In genomic region chr10:132537713-132538020, GRCh38 we compare ENCODE assay signal across 8 cellular contexts. TPM values are rescaled to one million over a fixed set of nuclear protein-coding genes. Genes with fewer than 3 reads are reported as not detected.
DNase-seq lines count a peak whose midpoint lies in the region; ATAC-seq, FAIRE-seq and TF ChIP-seq lines count a peak whose summit lies in the region.

INPP5A (plus strand) TSS chr10:132537787; CDS start chr10:132538097, 310 bp downstream.

- peak within 1 kb of the TSS; percentile 55 for H3K4me3 ChIP-seq in astrocyte of the cerebellum (ENCODE audit: low read depth, low read length)
- H3K4me3 ChIP-seq in kidney epithelial cell (ENCODE audit: low read depth, low read length) = peak within 1 kb of the TSS; percentile 79

- no peaks in the 10 kb centered on the region for H3K36me3 Mint-ChIP-seq in activated CD8-positive, alpha-beta memory T cell treated with anti-CD3 and anti-CD28 coated beads, Interleukin-2, amount 10 ng/mL, durations not matched to agents 7 days and 5 days

- FAIRE-seq in GM12892 (lab: Jason Lieb, UNC) = no peak

- H3K27me3 ChIP-seq in kidney epithelial cell (ENCODE audit: control insufficient read depth, insufficient read depth, low read length) = no peaks in the 10 kb centered on the region

- in situ Hi-C loops in astrocyte of the cerebellum (cut with HindIII; ENCODE audit: low sequenced_read_pairs) = no loop called here

- no peaks in the 10 kb centered on the region for H3K9me3 Mint-ChIP-seq in activated CD8-positive, alpha-beta memory T cell treated with anti-CD3 and anti-CD28 coated beads, Interleukin-2, amount 10 ng/mL, durations not matched to agents 7 days and 5 days (ENCODE audit: low read depth)

- peak within 1 kb of the TSS; percentile 72 for H3K4me3 Mint-ChIP-seq in activated CD8-positive, alpha-beta memory T cell treated with anti-CD3 and anti-CD28 coated beads, Interleukin-2, amount 10 ng/mL, durations not matched to agents 7 days and 5 days

- H3K27ac Mint-ChIP-seq in activated CD8-positive, alpha-beta memory T cell treated with anti-CD3 and anti-CD28 coated beads, Interleukin-2, amount 10 ng/mL, durations not matched to agents 7 days and 5 days = peak within 1 kb of the TSS; percentile 63

- CTCF ChIA-PET in activated CD8-positive, alpha-beta memory T cell treated with anti-CD3 and anti-CD28 coated beads, Interleukin-2, amount 10 ng/mL, durations not matched to agents 7 days and 5 days (lab: Charles Lee) = no interaction called here

- no peak for TF ChIP-seq CTCF in astrocyte of the cerebellum (IDR thresholded peaks at IDR 0.05; ENCODE audit: low read depth, low read length, missing control alignments)
- TF ChIP-seq CTCF in kidney epithelial cell (IDR thresholded peaks at IDR 0.05; ENCODE audit: insufficient read depth, low read length, poor library complexity, severe bottlenecking) = no peak
- no peak for TF ChIP-seq CTCF in subcutaneous adipose tissue (IDR thresholded peaks at IDR 0.05; ENCODE audit: low read depth)

- no peaks in the 10 kb centered on the region for H3K36me3 ChIP-seq in kidney epithelial cell (ENCODE audit: control insufficient read depth, insufficient read depth, low read length)

- TF ChIP-seq POLR2A in GM12892 (IDR thresholded peaks at IDR 0.05; ENCODE audit: low read depth, low read length) = no peak

- no peak for DNase-seq in activated CD8-positive, alpha-beta memory T cell treated with anti-CD3 and anti-CD28 coated beads, Interleukin-2, amount 10 ng/mL, durations not matched to agents 7 days and 5 days
- no peak for DNase-seq in activated CD8-positive, alpha-beta memory T cell treated with anti-CD3 and anti-CD28 coated beads, Interleukin-2, amount 50 U/mL, for 4 hours
- DNase-seq in astrocyte of the cerebellum (ENCODE audit: low read depth) = no peak
- no peak for DNase-seq in kidney epithelial cell (ENCODE audit: low read depth)
- DNase-seq in GM12892 (ENCODE audit: insufficient read length) = no peak
- DNase-seq in activated gamma-delta T cell treated with Interleukin-2 at 50 U/mL for 16 hours = no peak
- no peak for DNase-seq in NCI-H69 (lab: John Stamatoyannopoulos, UW)

- no peaks in the 10 kb centered on the region for H3K27me3 Mint-ChIP-seq in activated CD8-positive, alpha-beta memory T cell treated with anti-CD3 and anti-CD28 coated beads, Interleukin-2, amount 10 ng/mL, durations not matched to agents 7 days and 5 days

- peaks cover 35% of the 10 kb centered on the region for H3K4me1 Mint-ChIP-seq in activated CD8-positive, alpha-beta memory T cell treated with anti-CD3 and anti-CD28 coated beads, Interleukin-2, amount 10 ng/mL, durations not matched to agents 7 days and 5 days

- no peak for ATAC-seq in activated CD8-positive, alpha-beta memory T cell treated with anti-CD3 and anti-CD28 coated beads, Interleukin-2, amount 10 ng/mL, durations not matched to agents 7 days and 5 days

RNA-seq across cellular contexts. Expression of gene INPP5A, which starts in this region (rescaled TPM):
- 1 to 10 TPM; 6.6 to 7.0 TPM for total RNA-seq in activated CD8-positive, alpha-beta memory T cell treated with anti-CD3 and anti-CD28 coated beads, Interleukin-2, amount 10 ng/mL, durations not matched to agents 7 days and 5 days
- total RNA-seq in kidney epithelial cell = 45.1 and 47.7 TPM in 2 replicates
- 10 to 100 TPM; 23.1 to 34.1 (median 31.6) TPM for total RNA-seq in subcutaneous adipose tissue
- polyA plus RNA-seq in GM12892 (2012; ENCODE audit: missing spikeins) = 3.6 TPM
